Comparison of ENCODE assay signal across 8 cellular contexts in genomic region chr20:63957690-63958441, GRCh38. TPM values are rescaled to one million over a fixed set of nuclear protein-coding genes. Genes with fewer than 3 reads are reported as not detected.
A peak's percentile ranks its signal among the peaks of the same experiment; 100 is the strongest.
DNase-seq lines count a peak whose midpoint lies in the region; ATAC-seq, FAIRE-seq and TF ChIP-seq lines count a peak whose summit lies in the region.

No MANE protein-coding gene starts in this region.

- H3K4me1 Mint-ChIP-seq in natural killer cell treated with Interleukin-12 subunit alpha and Interleukin-12 subunit beta and Interleukin-15 and Interleukin-18, amount 100 ng/mL, for 72 hours (ENCODE audit: low read depth in 2 of 2): peaks cover 13 to 15% of the 10 kb centered on the region in 2 donors

- FAIRE-seq in GM19239 (lab: Jason Lieb, UNC): no peak

- in situ Hi-C loops in gastrocnemius medialis (cut with MboI; ENCODE audit: low sequenced_read_pairs in 4 of 4) (no loop called here), brain microvascular endothelial cell (cut with HindIII; ENCODE audit: low pct_ligation_motif_present, low sequenced_read_pairs) (no loop called here)

- H3K36me3 ChIP-seq in PC-9 (ENCODE audit: low read depth) (no peaks in the 10 kb centered on the region), gastrocnemius medialis (peaks cover 0 to 24% of the 10 kb centered on the region in 2 donors), brain microvascular endothelial cell (replicated peaks) (peaks cover 27% of the 10 kb centered on the region)

- ATAC-seq in gastrocnemius medialis: no peak
- no peak for ATAC-seq in natural killer cell treated with Interleukin-12 subunit alpha and Interleukin-12 subunit beta and Interleukin-15 and Interleukin-18, amount 100 ng/mL, for 72 hours

- peak overlapping the region in 1 of 2 donors; percentile 28 for H3K27ac Mint-ChIP-seq in natural killer cell treated with Interleukin-12 subunit alpha and Interleukin-12 subunit beta and Interleukin-15 and Interleukin-18, amount 100 ng/mL, for 72 hours

- CTCF ChIA-PET in PC-9 (lab: Charles Lee): no interaction called here

- peaks cover 25% of the 10 kb centered on the region for H4K20me1 ChIP-seq in PC-9 (ENCODE audit: insufficient read depth)

- peaks cover 24% of the 10 kb centered on the region for H3F3A ChIP-seq in PC-9 (ENCODE audit: insufficient read depth, low read depth)

- H3K4me2 ChIP-seq in PC-9: peak overlapping the region; percentile 79

- TF ChIP-seq CTCF in PC-9 (conservative IDR thresholded peaks at IDR 0.05) (no peak), epithelial cell of proximal tubule (conservative IDR thresholded peaks at IDR 0.05; ENCODE audit: low read depth, low read length) (no peak), gastrocnemius medialis (IDR thresholded peaks at IDR 0.05 in 4 of 5, conservative IDR thresholded peaks at IDR 0.05 in 1 of 5) (no peak), brain microvascular endothelial cell (IDR thresholded peaks at IDR 0.05; ENCODE audit: low read depth, low read length, missing control alignments) (no peak)

- H3K27me3 Mint-ChIP-seq in natural killer cell treated with Interleukin-12 subunit alpha and Interleukin-12 subunit beta and Interleukin-15 and Interleukin-18, amount 100 ng/mL, for 72 hours: no peaks in the 10 kb centered on the region

- BruUV-seq in PC-9 (replicated peaks; lab: Mats Ljungman, UMichigan): TSS peak; percentile 36

- intact Hi-C loops in PC-9 (cut with micrococcal nuclease; ENCODE audit: unreplicated experiment): loop anchor here (1.0 to 5.0 kb wide), 6 partner anchors 15 to 251 kb away; partner anchors contain the start of genes ARFRP1, DNAJC5, TCEA2 and TPD52L2
- intact Hi-C loops in gastrocnemius medialis (cut with DNase I; ENCODE audit: low total_unique reads): loop anchor here (5.0 kb wide), 1 partner anchor 104 kb away; the partner anchor contains the start of gene TCEA2

- H3K9me3 ChIP-seq in PC-9 (ENCODE audit: insufficient read depth, low read depth) (no peaks in the 10 kb centered on the region), gastrocnemius medialis (no peaks in the 10 kb centered on the region)

- peaks cover 26% of the 10 kb centered on the region; the same call in 1 of the 2 replicates for H3K4me1 ChIP-seq in PC-9 (replicated peaks; ENCODE audit: insufficient read depth)
- H3K4me1 ChIP-seq in gastrocnemius medialis: peaks cover 17 to 41% of the 10 kb centered on the region in 2 donors

- H3K9me3 Mint-ChIP-seq in natural killer cell treated with Interleukin-12 subunit alpha and Interleukin-12 subunit beta and Interleukin-15 and Interleukin-18, amount 100 ng/mL, for 72 hours: no peaks in the 10 kb centered on the region

- peaks cover 33% of the 10 kb centered on the region for H3K79me2 ChIP-seq in PC-9 (ENCODE audit: low read depth)

- H3K4me3 ChIP-seq in PC-9: peak overlapping the region; percentile 74
- H3K4me3 ChIP-seq in epithelial cell of proximal tubule (ENCODE audit: low read depth, low read length): peak overlapping the region; percentile 64
- H3K4me3 ChIP-seq in gastrocnemius medialis: peak overlapping the region in 1 of 4 donors; percentile 76
- no peak overlapping the region for H3K4me3 ChIP-seq in brain microvascular endothelial cell (ENCODE audit: low read depth, low read length)

- no peaks in the 10 kb centered on the region for H3K9me2 ChIP-seq in PC-9 (ENCODE audit: insufficient read depth)

- peak; percentile 49 for DNase-seq in NCI-H2227 (lab: John Stamatoyannopoulos, UW; ENCODE audit: unreplicated experiment)
- no peak for DNase-seq in NCI-H2227 treated with DMSO at 0.1 percent for 48 hours (lab: John Stamatoyannopoulos, UW)
- DNase-seq in PC-9: peak; percentile 73 to 93
- DNase-seq in epithelial cell of proximal tubule (ENCODE audit: low read depth): no peak
- no peak for DNase-seq in gastrocnemius medialis
- no peak for DNase-seq in brain microvascular endothelial cell
- no peak for DNase-seq in natural killer cell treated with Interleukin-12 subunit alpha and Interleukin-12 subunit beta and Interleukin-15 and Interleukin-18, amount 100 ng/mL, for 72 hours (ENCODE audit: low spot score)
- DNase-seq in GM19239 (ENCODE audit: insufficient read length, low spot score): no peak

- H3K36me3 Mint-ChIP-seq in natural killer cell treated with Interleukin-12 subunit alpha and Interleukin-12 subunit beta and Interleukin-15 and Interleukin-18, amount 100 ng/mL, for 72 hours: no peaks in the 10 kb centered on the region

- peak overlapping the region; percentile 65 for H3K27ac ChIP-seq in PC-9
- H3K27ac ChIP-seq in gastrocnemius medialis: peak overlapping the region; percentile 81 to 98 (median 87)
- H3K27ac ChIP-seq in brain microvascular endothelial cell: no peak overlapping the region

- H3K27me3 ChIP-seq in PC-9 (ENCODE audit: insufficient read depth, low read depth): no peaks in the 10 kb centered on the region
- H3K27me3 ChIP-seq in gastrocnemius medialis: no peaks in the 10 kb centered on the region
- H3K27me3 ChIP-seq in brain microvascular endothelial cell (replicated peaks): no peaks in the 10 kb centered on the region

- POLR2A ChIA-PET in PC-9 (lab: Charles Lee; ENCODE audit: unreplicated experiment): interaction anchor here (0.7 to 1.1 kb wide), 4 partner anchors 73 to 384 kb away, joined by 3 to 8 read pairs (median 4); partner anchors contain the start of gene HELZ2

- 0 out of 2 replicates have a peak overlapping the region, but pooled peaks have one; percentile 67 for H2AFZ ChIP-seq in PC-9

- no peak overlapping the region for H3K4me3 Mint-ChIP-seq in natural killer cell treated with Interleukin-12 subunit alpha and Interleukin-12 subunit beta and Interleukin-15 and Interleukin-18, amount 100 ng/mL, for 72 hours

- no peak for TF ChIP-seq POLR2A in gastrocnemius medialis (IDR thresholded peaks at IDR 0.05)

RNA-seq across cellular contexts. Expression of gene UCKL1, which starts 1.6 kb away (rescaled TPM):
- 51.7 and 55.1 TPM in 2 replicates for total RNA-seq in PC-9 (2021)
- total RNA-seq in epithelial cell of proximal tubule: 16.2 and 35.7 TPM in 2 replicates
- 10 to 100 TPM; 22.0 to 46.4 (median 27.1) TPM for total RNA-seq in gastrocnemius medialis
- total RNA-seq in natural killer cell treated with Interleukin-12 subunit alpha and Interleukin-12 subunit beta and Interleukin-15 and Interleukin-18, amount 100 ng/mL, for 72 hours: 10 to 100 TPM; 32.6 to 52.9 TPM

RNA-seq across cellular contexts. Expression of gene ZNF512B, which starts 11.9 kb away (rescaled TPM):
- total RNA-seq in PC-9 (2021) (24.3 and 28.1 TPM in 2 replicates), epithelial cell of proximal tubule (5.2 and 6.9 TPM in 2 replicates), gastrocnemius medialis (10 to 100 TPM in 1 of 4 donors, 1 to 10 TPM in 3; 5.7 to 10.9 (median 8.8) TPM)
- 10 to 100 TPM in 1 of 2 donors, 1 to 10 TPM in 1; 9.6 to 13.8 TPM for total RNA-seq in natural killer cell treated with Interleukin-12 subunit alpha and Interleukin-12 subunit beta and Interleukin-15 and Interleukin-18, amount 100 ng/mL, for 72 hours

RNA-seq across cellular contexts. Expression of gene SAMD10, which starts 21.6 kb away (rescaled TPM):
- total RNA-seq in PC-9 (2021) (14.4 and 18.7 TPM in 2 replicates), epithelial cell of proximal tubule (9.5 and 10.8 TPM in 2 replicates), gastrocnemius medialis (1 to 10 TPM in 2 of 4 donors, under 1 TPM in 1, not detected in 1; 0.24 to 1.9 (median 1.0) TPM)
- total RNA-seq in natural killer cell treated with Interleukin-12 subunit alpha and Interleukin-12 subunit beta and Interleukin-15 and Interleukin-18, amount 100 ng/mL, for 72 hours: 10 to 100 TPM; 33.3 to 33.6 TPM

RNA-seq across cellular contexts. Expression of gene PRPF6, which starts 23.1 kb away (rescaled TPM):
- 103 and 111 TPM in 2 replicates for total RNA-seq in PC-9 (2021)
- 56.6 and 62.4 TPM in 2 replicates for total RNA-seq in epithelial cell of proximal tubule
- 10 to 100 TPM; 39.3 to 68.4 (median 47.7) TPM for total RNA-seq in gastrocnemius medialis
- total RNA-seq in natural killer cell treated with Interleukin-12 subunit alpha and Interleukin-12 subunit beta and Interleukin-15 and Interleukin-18, amount 100 ng/mL, for 72 hours: 10 to 100 TPM; 65.9 to 87.7 TPM

Comparison
In these comparisons a context has a peak if more than half of its experiments do, and no peak if none do; other contexts are left out.
1. DNase-seq: peak in NCI-H2227 (single experiment) and PC-9 (2 of 2); none in NCI-H2227 treated with DMSO at 0.1 percent for 48 hours (single experiment), epithelial cell of proximal tubule (single experiment), gastrocnemius medialis (0 of 2), brain microvascular endothelial cell (single experiment), natural killer cell treated with Interleukin-12 subunit alpha and Interleukin-12 subunit beta and Interleukin-15 and Interleukin-18, amount 100 ng/mL, for 72 hours (single experiment) and GM19239 (single experiment).